ENCODE assay signal across 16 cellular contexts in the genomic region with DNA sequence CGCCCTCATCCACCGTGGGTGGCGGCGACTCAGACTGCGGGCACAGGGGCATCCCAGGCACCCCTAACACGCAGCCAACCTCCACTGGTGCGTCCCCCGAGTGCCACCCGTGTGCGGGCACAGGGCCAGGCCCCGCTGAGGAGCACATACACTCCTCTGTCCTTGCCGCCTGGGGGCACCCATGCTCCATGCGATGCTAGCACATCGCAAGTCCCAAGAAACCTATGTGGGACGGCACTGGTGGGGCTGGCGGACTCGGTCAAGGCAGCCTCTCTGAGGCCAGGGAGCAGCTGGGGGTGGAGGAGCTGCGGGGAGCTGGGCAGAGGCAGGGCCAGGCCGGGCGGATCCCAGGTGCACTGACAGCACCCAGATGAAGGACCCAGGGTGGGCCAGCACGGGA. TPM values are rescaled to one million over a fixed set of nuclear protein-coding genes. Genes with fewer than 3 reads are reported as not detected.
A peak's percentile ranks its signal among the peaks of the same experiment; 100 is the strongest.
DNase-seq lines count a peak whose midpoint lies in the region; ATAC-seq and TF ChIP-seq lines count a peak whose summit lies in the region.
"Had no signal": no experiment of that assay in that cellular context is flagged by ENCODE, and none has a peak within 500 bp of the region (broad histone marks: within the 10 kb centered on the region; RNA-seq: fewer than 3 reads in every experiment).

No MANE protein-coding gene starts in this region.

- intact Hi-C loops in lower lobe of right lung (cut with DNase I): no loop called here

- H3K27ac ChIP-seq in C4-2B: peak overlapping the region; percentile 99
- H3K27ac ChIP-seq in VCaP: peak overlapping the region; percentile 67
- H3K27ac ChIP-seq in lower lobe of right lung: no peak overlapping the region
- H3K27ac ChIP-seq: heart left ventricle, parathyroid adenoma had no signal

- peaks cover 29% of the 10 kb centered on the region for H3K36me3 ChIP-seq in lower lobe of right lung

- no peak overlapping the region for H3K4me3 ChIP-seq in lower lobe of right lung
- no peak overlapping the region for H3K4me3 ChIP-seq in foreskin fibroblast (ENCODE audit: low read depth in 1 of 2, low read length in 2 of 2)
- H3K4me3 ChIP-seq: heart left ventricle had no signal

- TF ChIP-seq CTCF in C4-2B (conservative IDR thresholded peaks at IDR 0.05): no peak
- TF ChIP-seq CTCF in GM12872 (IDR thresholded peaks at IDR 0.05; ENCODE audit: insufficient read depth, low read depth, low read length): peak; percentile 63
- no peak for TF ChIP-seq CTCF in VCaP (conservative IDR thresholded peaks at IDR 0.05)
- peak; percentile 39 for TF ChIP-seq CTCF in lower lobe of right lung (IDR thresholded peaks at IDR 0.05)
- no peak for TF ChIP-seq CTCF in foreskin fibroblast (IDR thresholded peaks at IDR 0.05; ENCODE audit: low read depth, low read length)

- ATAC-seq in lower lobe of right lung (no peak), HG03342 (IDR thresholded peaks at IDR 0.05; ENCODE audit: unreplicated experiment) (no peak)
- ATAC-seq: activated naive CD8-positive, alpha-beta T cell treated with anti-CD3 and anti-CD28 coated beads, Interleukin-2, amount 50 U/mL, for 24 hours; heart left ventricle; left ventricle myocardium superior had no signal

- peaks cover 63% of the 10 kb centered on the region for H3K4me1 ChIP-seq in lower lobe of right lung

- DNase-seq in lower lobe of right lung (no peak), GF-D8 (lab: John Stamatoyannopoulos, UW) (no peak), foreskin fibroblast (no peak)
- DNase-seq in activated CD4-positive, alpha-beta T cell treated with anti-CD3 and anti-CD28 coated beads for 48 hours: no peak
- DNase-seq: activated CD4-positive, alpha-beta memory T cell treated with anti-CD3 and anti-CD28 coated beads for 36 hours; activated naive CD8-positive, alpha-beta T cell treated with anti-CD3 and anti-CD28 coated beads, Interleukin-2, amount 50 U/mL, for 24 hours; heart left ventricle; NCI-H1105; stimulated activated CD4-positive, alpha-beta T cell treated with anti-CD3 and anti-CD28 coated beads, Interleukin-4, amount 100 ng/mL, for 4 hours; T-helper 1 cell had no signal

- no peaks in the 10 kb centered on the region for H3K27me3 ChIP-seq in lower lobe of right lung (ENCODE audit: low read depth)
- H3K27me3 ChIP-seq: heart left ventricle had no signal

- H3K9me3 ChIP-seq in lower lobe of right lung: no peaks in the 10 kb centered on the region
- H3K9me3 ChIP-seq: heart left ventricle had no signal

RNA-seq across cellular contexts. Expression of gene ZNF598, which starts 4.0 kb away (rescaled TPM):
- total RNA-seq in lower lobe of right lung: 27.2 TPM

RNA-seq across cellular contexts. Expression of gene NPW, which starts 13.9 kb away (rescaled TPM):
- not detected for total RNA-seq in lower lobe of right lung
- total RNA-seq: left ventricle myocardium superior had no signal

RNA-seq across cellular contexts. Expression of gene SYNGR3, which starts 15.9 kb away (rescaled TPM):
- total RNA-seq in lower lobe of right lung: 0.24 TPM

RNA-seq across cellular contexts. Expression of gene NHERF2, which starts 21.1 kb away (rescaled TPM):
- 343 TPM for total RNA-seq in lower lobe of right lung

RNA-seq across cellular contexts. Expression of gene GFER, which starts 21.7 kb away (rescaled TPM):
- total RNA-seq in lower lobe of right lung: 24.7 TPM

Comparison
In these comparisons a context has a peak if more than half of its experiments do, and no peak if none do; other contexts are left out.
1. CTCF ChIP-seq: peak in GM12872 (single experiment) and lower lobe of right lung (single experiment); none in C4-2B (single experiment), VCaP (single experiment) and foreskin fibroblast (single experiment).